8 cellular contexts compared by ENCODE assay signal in the genomic region with DNA sequence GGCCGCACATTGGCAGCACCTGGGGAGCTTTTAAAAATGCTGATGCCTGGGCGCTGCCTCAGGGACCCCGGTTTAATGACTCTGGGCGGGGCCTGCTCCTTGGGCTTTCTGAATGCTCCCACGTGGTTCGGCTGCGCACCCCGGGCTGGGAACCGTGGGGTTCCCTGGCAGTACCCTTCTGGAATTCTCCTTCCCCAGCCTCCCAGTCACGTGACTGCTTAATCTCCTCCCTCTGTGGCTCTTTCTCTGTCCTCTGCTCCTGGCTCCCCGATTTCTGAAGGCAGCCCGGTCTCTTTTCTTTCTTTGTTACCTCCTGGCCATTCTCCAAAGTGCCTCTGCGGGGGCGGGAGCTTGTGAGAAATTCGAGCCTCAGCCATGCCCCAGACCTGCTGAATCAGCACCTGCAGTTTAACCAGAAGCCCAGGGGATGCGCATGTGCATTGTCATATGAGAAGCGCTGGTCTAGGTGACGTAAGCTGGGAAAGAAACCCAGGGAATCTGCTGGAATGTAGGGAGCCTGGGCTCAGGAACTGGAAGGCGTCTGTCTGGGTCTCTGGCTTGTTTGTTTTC.
DNase-seq lines count a peak whose midpoint lies in the region; ATAC-seq and TF ChIP-seq lines count a peak whose summit lies in the region.

No MANE protein-coding gene starts in this region.

- no peak for TF ChIP-seq POLR2A in erythroblast (IDR thresholded peaks at IDR 0.05; ENCODE audit: low read length)

- ATAC-seq in GM21619 (IDR thresholded peaks at IDR 0.05; ENCODE audit: unreplicated experiment) = no peak
- no peak for ATAC-seq in GM18519 (IDR thresholded peaks at IDR 0.05; ENCODE audit: low FRiP score, unreplicated experiment)
- ATAC-seq in HG03139 (IDR thresholded peaks at IDR 0.05; ENCODE audit: unreplicated experiment) = no peak

- DNase-seq in COLO829 (ENCODE audit: low spot score) = peak; percentile 77
- DNase-seq in NCI-H2196 treated with DMSO at 0.1 percent for 48 hours (lab: John Stamatoyannopoulos, UW; ENCODE audit: unreplicated experiment) = peak; percentile 34
- DNase-seq in erythroblast (lab: John Stamatoyannopoulos, UW) = peak; percentile 0 to 11
- peak; percentile 91 for DNase-seq in non-pigmented ciliary epithelial cell (ENCODE audit: low read depth)
- no peak for DNase-seq in AML-193 (lab: John Stamatoyannopoulos, UW)

Comparison
In these comparisons a context has a peak if more than half of its experiments do, and no peak if none do; other contexts are left out.
1. DNase-seq: peak in COLO829 (single experiment), NCI-H2196 treated with DMSO at 0.1 percent for 48 hours (single experiment), erythroblast (2 of 2) and non-pigmented ciliary epithelial cell (single experiment); none in AML-193 (0 of 2).